In genomic region chr2:32838418-32838817, GRCh38 we compare ENCODE assay signal across 13 cellular contexts.
DNase-seq lines count a peak whose midpoint lies in the region; ATAC-seq and TF ChIP-seq lines count a peak whose summit lies in the region.
"Had no signal": no experiment of that assay in that cellular context is flagged by ENCODE, and none has a peak within 500 bp of the region (broad histone marks: within the 10 kb centered on the region; RNA-seq: fewer than 3 reads in every experiment).

No MANE protein-coding gene starts in this region.

- CTCF ChIA-PET in OCI-LY7 (lab: Charles Lee; ENCODE audit: unreplicated experiment): interaction anchor here (0.5 kb wide), 1 partner anchor 12 kb away, joined by 3 read pairs; no protein-coding TSS in a partner anchor

- BruUV-seq in OCI-LY7 (replicated peaks; lab: Mats Ljungman, UMichigan): no TSS peak

- H3K36me3 ChIP-seq in OCI-LY7 (ENCODE audit: insufficient read depth, low read length) (no peaks in the 10 kb centered on the region), GM23338 (ENCODE audit: insufficient read depth) (no peaks in the 10 kb centered on the region), left lung (no peaks in the 10 kb centered on the region)
- H3K36me3 ChIP-seq: gastroesophageal sphincter had no signal

- H3F3A ChIP-seq in GM23338 (replicated peaks; ENCODE audit: low read depth): no peaks in the 10 kb centered on the region

- no peak overlapping the region for H3K4me3 Mint-ChIP-seq in GM23338
- H3K4me3 Mint-ChIP-seq: naive B cell had no signal

- H4K20me1 ChIP-seq in OCI-LY7 (ENCODE audit: insufficient read depth, low read length): no peaks in the 10 kb centered on the region
- H4K20me1 ChIP-seq in GM23338 (replicated peaks; ENCODE audit: insufficient read depth): no peaks in the 10 kb centered on the region

- no peaks in the 10 kb centered on the region for H3K36me3 Mint-ChIP-seq in GM23338 (ENCODE audit: low read depth)
- H3K36me3 Mint-ChIP-seq: naive B cell had no signal

- no peaks in the 10 kb centered on the region; the same call in 2 of the 3 replicates for H3K9me3 Mint-ChIP-seq in GM23338

- H3K27me3 Mint-ChIP-seq in GM23338 (ENCODE audit: insufficient read depth, low read depth, poor library complexity): peaks cover 2% of the 10 kb centered on the region

- no peaks in the 10 kb centered on the region for H3K4me1 Mint-ChIP-seq in GM23338

- DNase-seq in GM13976 (ENCODE audit: low spot score) (peak; percentile 41), OCI-LY7 (ENCODE audit: low spot score) (peak; percentile 55), GOT3 (lab: John Stamatoyannopoulos, UW) (no peak), GM23338 (ENCODE audit: low spot score) (no peak), cardiac septum (ENCODE audit: low spot score) (no peak), left lung (no peak)
- DNase-seq: DMS79 treated with DMSO at 0.1 percent for 48 hours, kidney glomerular epithelial cell, naive B cell, NCI-H446 had no signal

- no peaks in the 10 kb centered on the region for H3K79me2 ChIP-seq in OCI-LY7 (ENCODE audit: insufficient read depth, low read depth, low read length)
- no peaks in the 10 kb centered on the region for H3K79me2 ChIP-seq in GM23338 (replicated peaks; ENCODE audit: insufficient read depth)

- POLR2A ChIA-PET in OCI-LY7 (lab: Charles Lee): interaction anchor here (1.0 to 1.6 kb wide), 3 partner anchors 9 to 16 kb away, joined by 3 read pairs; no protein-coding TSS in a partner anchor

- H3K9me3 ChIP-seq in OCI-LY7 (ENCODE audit: low read length): no peaks in the 10 kb centered on the region
- no peaks in the 10 kb centered on the region for H3K9me3 ChIP-seq in left lung
- H3K9me3 ChIP-seq: gastroesophageal sphincter had no signal

- H3K27me3 ChIP-seq in GM23338 (ENCODE audit: insufficient read depth) (no peaks in the 10 kb centered on the region), left lung (no peaks in the 10 kb centered on the region)
- H3K27me3 ChIP-seq: gastroesophageal sphincter had no signal

- H3K4me2 ChIP-seq in OCI-LY7 (ENCODE audit: low read length) (peak overlapping the region; percentile 30; the same call in 1 of the 2 replicates), GM23338 (no peak overlapping the region)

- TF ChIP-seq CTCF in GM13976 (IDR thresholded peaks at IDR 0.05; ENCODE audit: borderline replicate concordance, control extremely low read depth, extremely low read depth, insufficient read depth, missing control alignments) (no peak), OCI-LY7 (conservative IDR thresholded peaks at IDR 0.05; ENCODE audit: low read length) (no peak), GM23338 (conservative IDR thresholded peaks at IDR 0.05; ENCODE audit: low read depth in 2 of 2) (no peak), left lung (IDR thresholded peaks at IDR 0.05) (no peak)

- intact Hi-C loops in OCI-LY7 (cut with micrococcal nuclease; ENCODE audit: unreplicated experiment) (no loop called here), cardiac septum (cut with DNase I) (loop anchor here (5.0 kb wide), 1 partner anchor 46 kb away; no protein-coding TSS in a partner anchor), left lung (cut with DNase I) (no loop called here)

- H2AFZ ChIP-seq in OCI-LY7 (ENCODE audit: low read length) (peak overlapping the region; percentile 94), GM23338 (no peak overlapping the region)

- peaks cover 36% of the 10 kb centered on the region for H3K4me1 ChIP-seq in OCI-LY7 (ENCODE audit: insufficient read depth, low read length, poor library complexity, severe bottlenecking)
- H3K4me1 ChIP-seq in GM23338 (ENCODE audit: insufficient read depth): no peaks in the 10 kb centered on the region
- no peaks in the 10 kb centered on the region for H3K4me1 ChIP-seq in left lung

- H3K27ac ChIP-seq in OCI-LY7 (ENCODE audit: low read depth, low read length, poor library complexity, severe bottlenecking) (no peak overlapping the region), GM23338 (ENCODE audit: low read depth) (no peak overlapping the region), left lung (no peak overlapping the region)
- H3K27ac ChIP-seq: gastroesophageal sphincter had no signal

- in situ Hi-C loops in GM13976 (cut with MboI; ENCODE audit: low sequenced_read_pairs, unreplicated experiment): no loop called here

- H3K4me3 ChIP-seq in OCI-LY7 (ENCODE audit: low read depth, low read length, poor library complexity, severe bottlenecking) (no peak overlapping the region), GM23338 (no peak overlapping the region), left lung (no peak overlapping the region)
- H3K4me3 ChIP-seq: gastroesophageal sphincter had no signal

- H3K9me2 ChIP-seq in OCI-LY7 (ENCODE audit: insufficient read depth, low read length) (no peaks in the 10 kb centered on the region), GM23338 (ENCODE audit: insufficient read depth) (peaks cover 7% of the 10 kb centered on the region; the same call in 1 of the 2 replicates)

- no peak overlapping the region for H3K27ac Mint-ChIP-seq in GM23338

- ATAC-seq in GM21360 (IDR thresholded peaks at IDR 0.05; ENCODE audit: unreplicated experiment) (peak; percentile 65), HG03135 (IDR thresholded peaks at IDR 0.05; ENCODE audit: unreplicated experiment) (peak; percentile 69), GM23338 (no peak), left lung (no peak)
- ATAC-seq: gastroesophageal sphincter had no signal

TF ChIP-seq in GM23338, 12 proteins besides CTCF, POLR2A, EP300 and RAD21 (continues in another document):
- TF ChIP-seq REST (IDR thresholded peaks at IDR 0.05; ENCODE audit: unreplicated experiment) (no peak), NANOG (IDR thresholded peaks at IDR 0.05; ENCODE audit: borderline replicate concordance) (no peak), POLR2AphosphoS5 (IDR thresholded peaks at IDR 0.05; ENCODE audit: low read depth) (no peak), STAT1 (IDR thresholded peaks at IDR 0.05; ENCODE audit: unreplicated experiment) (no peak), ZNF331 (CRISPR knock-in tag; IDR thresholded peaks at IDR 0.05; ENCODE audit: low read depth) (no peak), JUNB (IDR thresholded peaks at IDR 0.05; ENCODE audit: unreplicated experiment) (no peak)

Comparison
In these comparisons a context has a peak if more than half of its experiments do, and no peak if none do; other contexts are left out.
1. DNase-seq: peak in GM13976 (single experiment) and OCI-LY7 (single experiment); none in GOT3 (single experiment), GM23338 (single experiment), cardiac septum (single experiment) and left lung (0 of 2).
2. ATAC-seq: peak in GM21360 (single experiment) and HG03135 (single experiment); none in GM23338 (single experiment) and left lung (single experiment).